In the genomic region with DNA sequence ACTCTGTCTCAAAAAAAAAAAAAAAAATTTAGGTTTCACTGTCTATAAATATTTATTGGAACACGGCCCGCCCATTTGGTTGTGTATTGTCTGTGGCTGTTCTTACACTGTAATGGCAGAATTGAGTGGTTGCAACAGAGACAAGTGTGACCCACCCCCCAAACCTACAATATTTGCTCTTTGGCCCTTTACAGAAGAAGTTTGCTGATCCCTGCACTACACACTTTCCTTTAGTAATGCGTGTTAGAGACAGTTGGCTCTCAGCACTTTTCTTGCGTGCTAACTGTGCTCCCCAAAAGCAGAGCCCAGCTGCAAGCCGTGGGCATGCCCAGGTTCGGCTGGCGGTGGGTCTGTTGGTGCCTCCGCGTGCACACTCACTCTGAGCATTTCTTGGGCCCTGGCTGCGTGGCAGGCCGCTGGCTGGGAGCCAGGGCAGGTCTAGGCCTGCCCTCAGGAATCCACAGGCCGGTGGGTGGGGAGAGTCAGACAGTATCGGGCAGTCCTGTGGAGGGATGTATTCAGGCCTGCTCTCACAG, we compare ENCODE assay signal across 8 cellular contexts.
DNase-seq lines count a peak whose midpoint lies in the region; ATAC-seq and TF ChIP-seq lines count a peak whose summit lies in the region.

No MANE protein-coding gene starts in this region.

- H3K9me3 Mint-ChIP-seq in activated CD8-positive, alpha-beta T cell treated with anti-CD3 and anti-CD28 coated beads for 36 hours = no peaks in the 10 kb centered on the region

- H2AFZ ChIP-seq in SU-DHL-6 (ENCODE audit: low read depth, low read length, severe bottlenecking) (no peak overlapping the region), trophoblast cell (ENCODE audit: insufficient read depth, low read length, poor library complexity) (no peak overlapping the region), osteoblast (ENCODE audit: low read length) (no peak overlapping the region)

- H3K79me2 ChIP-seq in SU-DHL-6 (ENCODE audit: insufficient read depth, low read length) = peaks cover 83% of the 10 kb centered on the region
- no peaks in the 10 kb centered on the region for H3K79me2 ChIP-seq in trophoblast cell (ENCODE audit: control insufficient read depth, insufficient read depth, low read length, poor library complexity)
- peaks cover 96% of the 10 kb centered on the region for H3K79me2 ChIP-seq in osteoblast (ENCODE audit: insufficient read depth, low read length)

- TF ChIP-seq POLR2A in uterus (IDR thresholded peaks at IDR 0.05) = no peak

- H3K9me3 ChIP-seq in SU-DHL-6 (ENCODE audit: insufficient read depth, low read length) = no peaks in the 10 kb centered on the region
- peaks cover 3% of the 10 kb centered on the region for H3K9me3 ChIP-seq in trophoblast cell (ENCODE audit: insufficient read depth, low read depth, low read length)
- no peaks in the 10 kb centered on the region for H3K9me3 ChIP-seq in uterus
- H3K9me3 ChIP-seq in effector memory CD4-positive, alpha-beta T cell (ENCODE audit: control insufficient read depth, low read length) = no peaks in the 10 kb centered on the region
- no peaks in the 10 kb centered on the region for H3K9me3 ChIP-seq in osteoblast (ENCODE audit: low read depth, low read length)

- no peak overlapping the region for H3K23ac ChIP-seq in trophoblast cell (ENCODE audit: low read length)

- no peaks in the 10 kb centered on the region for H3K36me3 Mint-ChIP-seq in activated CD8-positive, alpha-beta T cell treated with anti-CD3 and anti-CD28 coated beads for 36 hours (ENCODE audit: low read depth)

- DNase-seq in trophoblast cell = peak; percentile 30 to 35
- no peak for DNase-seq in uterus
- no peak for DNase-seq in effector memory CD4-positive, alpha-beta T cell
- no peak for DNase-seq in activated CD8-positive, alpha-beta T cell treated with anti-CD3 and anti-CD28 coated beads for 36 hours
- no peak for DNase-seq in osteoblast (ENCODE audit: insufficient read length, low spot score, missing footprints)

- H2AK5ac ChIP-seq in trophoblast cell (ENCODE audit: low read length) = no peak overlapping the region

- peak overlapping the region; percentile 5 for H3K4ac ChIP-seq in trophoblast cell (ENCODE audit: low read depth, low read length)

- CTCF ChIA-PET in activated CD8-positive, alpha-beta T cell treated with anti-CD3 and anti-CD28 coated beads for 36 hours (lab: Charles Lee) = no interaction called here

- H3K27ac Mint-ChIP-seq in activated CD8-positive, alpha-beta T cell treated with anti-CD3 and anti-CD28 coated beads for 36 hours = no peak overlapping the region

- peak overlapping the region; percentile 5 for H2BK5ac ChIP-seq in trophoblast cell (ENCODE audit: low read depth, low read length, poor library complexity)

- H4K8ac ChIP-seq in trophoblast cell (ENCODE audit: low read depth, low read length) = peak overlapping the region; percentile 6

- peaks cover 6% of the 10 kb centered on the region for H3K79me1 ChIP-seq in trophoblast cell (ENCODE audit: low read length)

- H3K18ac ChIP-seq in trophoblast cell (ENCODE audit: low read length) = peak overlapping the region; percentile 15

- H3K27me3 Mint-ChIP-seq in activated CD8-positive, alpha-beta T cell treated with anti-CD3 and anti-CD28 coated beads for 36 hours = no peaks in the 10 kb centered on the region

- H3K9ac ChIP-seq in SU-DHL-6 (ENCODE audit: low read length) (peak overlapping the region; percentile 55), trophoblast cell (ENCODE audit: low read length) (no peak overlapping the region)

- no peaks in the 10 kb centered on the region for H4K20me1 ChIP-seq in SU-DHL-6 (ENCODE audit: low read depth, low read length)
- H4K20me1 ChIP-seq in osteoblast (ENCODE audit: insufficient read depth, low read length) = peaks cover 5% of the 10 kb centered on the region

- peak overlapping the region; percentile 17 for H4K91ac ChIP-seq in trophoblast cell (ENCODE audit: low read depth, low read length)

- TF ChIP-seq CTCF in SU-DHL-6 (IDR thresholded peaks at IDR 0.05; ENCODE audit: insufficient read depth, low read length, poor library complexity, severe bottlenecking) (no peak), uterus (IDR thresholded peaks at IDR 0.05) (no peak), osteoblast (IDR thresholded peaks at IDR 0.05; ENCODE audit: extremely low read depth, low read depth, low read length) (no peak)
- no peak for TF ChIP-seq CTCF in activated CD8-positive, alpha-beta T cell treated with anti-CD3 and anti-CD28 coated beads for 36 hours (IDR thresholded peaks at IDR 0.05)

- intact Hi-C loops in uterus (cut with DNase I; ENCODE audit: low total_unique reads) = no loop called here
- intact Hi-C loops in activated CD8-positive, alpha-beta T cell treated with anti-CD3 and anti-CD28 coated beads for 36 hours (cut with micrococcal nuclease) = no loop called here

- POLR2A ChIA-PET in activated CD8-positive, alpha-beta T cell treated with anti-CD3 and anti-CD28 coated beads for 36 hours (lab: Charles Lee) = no interaction called here

- no peaks in the 10 kb centered on the region for H3K27me3 ChIP-seq in SU-DHL-6 (ENCODE audit: low read length)
- H3K27me3 ChIP-seq in trophoblast cell (ENCODE audit: insufficient read depth, low read length) = no peaks in the 10 kb centered on the region
- H3K27me3 ChIP-seq in uterus = no peaks in the 10 kb centered on the region
- no peaks in the 10 kb centered on the region for H3K27me3 ChIP-seq in effector memory CD4-positive, alpha-beta T cell (replicated peaks; ENCODE audit: control insufficient read depth, insufficient read depth, low read length, poor library complexity, severe bottlenecking)
- no peaks in the 10 kb centered on the region for H3K27me3 ChIP-seq in osteoblast (ENCODE audit: insufficient read depth, low read length)

- H3K4me2 ChIP-seq in SU-DHL-6 (ENCODE audit: low read depth, low read length, poor library complexity, severe bottlenecking) (peak overlapping the region; percentile 60), trophoblast cell (ENCODE audit: low read length) (no peak overlapping the region), osteoblast (ENCODE audit: insufficient read depth, low read length) (no peak overlapping the region)

- H3K36me3 ChIP-seq in SU-DHL-6 (ENCODE audit: low read length) (no peaks in the 10 kb centered on the region), trophoblast cell (ENCODE audit: control insufficient read depth in 1 of 2, insufficient read depth in 2 of 2, low read length in 2 of 2) (peaks cover 0 to 4% of the 10 kb centered on the region in 2 experiments), uterus (no peaks in the 10 kb centered on the region), osteoblast (ENCODE audit: insufficient read depth, low read length) (no peaks in the 10 kb centered on the region)
- H3K36me3 ChIP-seq in effector memory CD4-positive, alpha-beta T cell (ENCODE audit: control insufficient read depth, insufficient read depth, low read length) = no peaks in the 10 kb centered on the region

- H3K4me1 ChIP-seq in trophoblast cell (ENCODE audit: control insufficient read depth in 1 of 2, insufficient read depth in 2 of 2, low read length in 2 of 2) = peaks cover 16 to 26% of the 10 kb centered on the region in 2 experiments
- no peaks in the 10 kb centered on the region for H3K4me1 ChIP-seq in uterus
- no peaks in the 10 kb centered on the region for H3K4me1 ChIP-seq in effector memory CD4-positive, alpha-beta T cell (ENCODE audit: control insufficient read depth, insufficient read depth, low read length, poor library complexity, severe bottlenecking)
- H3K4me1 ChIP-seq in osteoblast (ENCODE audit: insufficient read depth, low read length) = peaks cover 11% of the 10 kb centered on the region

- ATAC-seq in GM18861 (IDR thresholded peaks at IDR 0.05; ENCODE audit: unreplicated experiment) (peak; percentile 34), HG03103 (IDR thresholded peaks at IDR 0.05; ENCODE audit: low read depth, unreplicated experiment) (peak; percentile 37)
- no peak for ATAC-seq in activated CD8-positive, alpha-beta T cell treated with anti-CD3 and anti-CD28 coated beads for 36 hours

- H3K27ac ChIP-seq in SU-DHL-6 (ENCODE audit: low read depth, low read length) (peak overlapping the region; percentile 95), trophoblast cell (ENCODE audit: low read depth, low read length) (peak overlapping the region; percentile 39), uterus (no peak overlapping the region), osteoblast (ENCODE audit: low read depth, low read length) (no peak overlapping the region)
- H3K27ac ChIP-seq in effector memory CD4-positive, alpha-beta T cell (ENCODE audit: insufficient read depth, low read length, poor library complexity, severe bottlenecking) = no peak overlapping the region

- H3F3A ChIP-seq in SU-DHL-6 (ENCODE audit: insufficient read depth) = peaks cover 70% of the 10 kb centered on the region

- no peak overlapping the region for H4K12ac ChIP-seq in trophoblast cell (ENCODE audit: low read depth, low read length)

- no peak overlapping the region for H3K4me3 Mint-ChIP-seq in activated CD8-positive, alpha-beta T cell treated with anti-CD3 and anti-CD28 coated beads for 36 hours

- no peak overlapping the region for H3K14ac ChIP-seq in trophoblast cell (ENCODE audit: low read length)

- H3K4me3 ChIP-seq in SU-DHL-6 (ENCODE audit: insufficient read depth, low read length, poor library complexity, severe bottlenecking) (peak overlapping the region; percentile 5), trophoblast cell (ENCODE audit: low read depth, low read length) (no peak overlapping the region), uterus (no peak overlapping the region), osteoblast (ENCODE audit: insufficient read depth, low read length) (no peak overlapping the region)
- H3K4me3 ChIP-seq in effector memory CD4-positive, alpha-beta T cell (ENCODE audit: insufficient read depth, low read depth, low read length, poor library complexity, severe bottlenecking) = no peak overlapping the region

- WGBS in trophoblast cell (ENCODE audit: extremely low coverage, insufficient coverage, insufficient read length) = no CpG with 5 or more reads among the region's 13 CpGs

- H3K4me1 Mint-ChIP-seq in activated CD8-positive, alpha-beta T cell treated with anti-CD3 and anti-CD28 coated beads for 36 hours (ENCODE audit: low read depth) = no peaks in the 10 kb centered on the region

- H2BK120ac ChIP-seq in trophoblast cell (ENCODE audit: insufficient read depth, low read length, poor library complexity) = peak overlapping the region; percentile 19

- H2BK12ac ChIP-seq in trophoblast cell (ENCODE audit: low read length) = no peak overlapping the region

- no peaks in the 10 kb centered on the region for H3K9me2 ChIP-seq in SU-DHL-6 (replicated peaks; ENCODE audit: insufficient read depth, low read length)

Comparison
In these comparisons a context has a peak if more than half of its experiments do, and no peak if none do; other contexts are left out.
1. H3K27ac ChIP-seq: peak in SU-DHL-6 (single experiment) and trophoblast cell (single experiment); none in uterus (0 of 2), effector memory CD4-positive, alpha-beta T cell (single experiment) and osteoblast (single experiment).
2. DNase-seq: peak in trophoblast cell (2 of 2); none in uterus (0 of 2), effector memory CD4-positive, alpha-beta T cell (0 of 3), activated CD8-positive, alpha-beta T cell treated with anti-CD3 and anti-CD28 coated beads for 36 hours (single experiment) and osteoblast (single experiment).